In genomic region chr7:4645241-4645640, GRCh38 we compare ENCODE assay signal across 17 cellular contexts. TPM values are rescaled to one million over a fixed set of nuclear protein-coding genes. Genes with fewer than 3 reads are reported as not detected.
A peak's percentile ranks its signal among the peaks of the same experiment; 100 is the strongest.
DNase-seq lines count a peak whose midpoint lies in the region; ATAC-seq and TF ChIP-seq lines count a peak whose summit lies in the region.
"Had no signal": no experiment of that assay in that cellular context is flagged by ENCODE, and none has a peak within 500 bp of the region (broad histone marks: within the 10 kb centered on the region; RNA-seq: fewer than 3 reads in every experiment).

No MANE protein-coding gene starts in this region.

- no peak for TF ChIP-seq CTCF in AG10803 (conservative IDR thresholded peaks at IDR 0.05; ENCODE audit: low read length)
- no peak for TF ChIP-seq CTCF in hepatocyte (IDR thresholded peaks at IDR 0.05; ENCODE audit: poor library complexity)

- 77% methylated on average over 2 of the region's 2 CpGs for WGBS in hepatocyte (ENCODE audit: low lambda C conversion rate, missing lambda C conversion rate)
- 17 to 23% methylated on average over 2 of the region's 2 CpGs for WGBS in aorta, 2 donors

- H3K4me2 ChIP-seq in hepatocyte, result no peak overlapping the region
- H3K4me2 ChIP-seq: BLaER1 had no signal

- H3K27me3 ChIP-seq in hepatocyte (no peaks in the 10 kb centered on the region), aorta (ENCODE audit: control insufficient read depth in 1 of 2, insufficient read depth in 2 of 2, low read length in 1 of 2) (no peaks in the 10 kb centered on the region)
- H3K27me3 ChIP-seq: BLaER1 had no signal

- ATAC-seq in aorta (ENCODE audit: low FRiP score) (no peak), GM21381 (IDR thresholded peaks at IDR 0.05; ENCODE audit: unreplicated experiment) (no peak), HG02571 (IDR thresholded peaks at IDR 0.05; ENCODE audit: unreplicated experiment) (no peak)
- ATAC-seq: HCT116 had no signal

- H3K9me2 ChIP-seq in hepatocyte (replicated peaks; ENCODE audit: insufficient read depth), result no peaks in the 10 kb centered on the region

- peak overlapping the region; percentile 15 for H3K27ac ChIP-seq in hepatocyte
- no peak overlapping the region for H3K27ac ChIP-seq in aorta (ENCODE audit: low read depth in 1 of 2, low read length in 2 of 2)
- H3K27ac ChIP-seq: BLaER1 had no signal

- H3K4me1 ChIP-seq in hepatocyte (ENCODE audit: insufficient read depth) (peaks cover 13% of the 10 kb centered on the region), aorta (ENCODE audit: control insufficient read depth in 1 of 2, insufficient read depth in 2 of 2, low read length in 2 of 2) (no peaks in the 10 kb centered on the region)
- H3K4me1 ChIP-seq: Caco-2 had no signal

- H3K36me3 ChIP-seq in hepatocyte (replicated peaks; ENCODE audit: insufficient read depth, low read depth) (no peaks in the 10 kb centered on the region), aorta (ENCODE audit: control insufficient read depth in 1 of 2, insufficient read depth in 2 of 2, low read length in 1 of 2) (no peaks in the 10 kb centered on the region)
- H3K36me3 ChIP-seq: BLaER1 had no signal

- DNase-seq in AG10803 (ENCODE audit: low read depth), result peak; percentile 89
- DNase-seq in GM04504 (ENCODE audit: low read depth), result peak; percentile 34
- DNase-seq in astrocyte of the hippocampus (ENCODE audit: low read depth, low spot score), result peak; percentile 41
- no peak for DNase-seq in hepatocyte (ENCODE audit: low spot score)
- no peak for DNase-seq in aorta
- DNase-seq in D341Med (ENCODE audit: low spot score), result no peak
- DNase-seq: ACHN; AML-193; Caco-2; CD8-positive, alpha-beta memory T cell; DMS53; IMR-90; KBM-7 had no signal

- no peak overlapping the region for H2AFZ ChIP-seq in hepatocyte

- H3K4me3 ChIP-seq in AG10803 (ENCODE audit: low read length), result no peak overlapping the region
- no peak overlapping the region for H3K4me3 ChIP-seq in hepatocyte
- H3K4me3 ChIP-seq in aorta (ENCODE audit: low read length in 2 of 2), result no peak overlapping the region
- H3K4me3 ChIP-seq: BLaER1 had no signal

- no peaks in the 10 kb centered on the region for H4K20me1 ChIP-seq in hepatocyte (ENCODE audit: insufficient read depth, poor library complexity, severe bottlenecking)
- H4K20me1 ChIP-seq: BLaER1 had no signal

- H3K79me2 ChIP-seq in hepatocyte, result peaks cover 2% of the 10 kb centered on the region

- H3K9me3 ChIP-seq in hepatocyte (ENCODE audit: low read depth), result no peaks in the 10 kb centered on the region
- no peaks in the 10 kb centered on the region for H3K9me3 ChIP-seq in aorta (ENCODE audit: control insufficient read depth, low read length)
- H3K9me3 ChIP-seq: Caco-2 had no signal

- intact Hi-C loops in aorta (cut with DNase I), result no loop called here

RNA-seq across cellular contexts. Expression of gene FOXK1, which starts 36.9 kb away (rescaled TPM):
- total RNA-seq in hepatocyte (13.3 and 17.8 TPM in 2 replicates), aorta (10 to 100 TPM; 41.4 to 47.5 TPM)
- polyA plus RNA-seq in hepatocyte (7.8 and 8.3 TPM in 2 replicates), aorta (1 to 10 TPM; 5.1 to 8.7 TPM)

Comparison
In these comparisons a context has a peak if more than half of its experiments do, and no peak if none do; other contexts are left out.
1. DNase-seq: peak in AG10803 (single experiment), GM04504 (single experiment) and astrocyte of the hippocampus (single experiment); none in hepatocyte (single experiment), aorta (0 of 2) and D341Med (single experiment).